In the genomic region with DNA sequence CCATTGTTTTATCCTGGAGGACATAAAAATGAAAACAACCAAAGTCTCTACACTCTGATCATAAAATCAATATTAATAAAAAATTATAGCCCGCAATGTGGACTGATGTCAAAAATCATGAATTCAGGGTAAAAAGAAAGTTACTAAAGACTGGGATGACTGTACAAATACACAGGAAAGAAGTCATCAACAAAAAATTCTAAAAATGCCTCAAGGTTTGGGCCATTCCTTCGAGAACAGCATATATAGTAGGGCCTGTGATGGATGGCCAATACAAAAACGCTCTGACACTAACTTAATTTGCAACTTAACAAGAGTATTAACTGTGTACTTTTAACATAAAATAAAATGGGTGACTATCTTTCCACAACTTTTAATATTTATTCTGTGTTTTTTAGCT, we compare ENCODE assay signal across 1 cellular context.
TF ChIP-seq lines count a peak whose summit lies in the region.

No MANE protein-coding gene starts in this region.

TF ChIP-seq in WTC11, 78 proteins besides CTCF, POLR2A, EP300 and RAD21 (continued from another document):
- TF ChIP-seq, protein P1, sequence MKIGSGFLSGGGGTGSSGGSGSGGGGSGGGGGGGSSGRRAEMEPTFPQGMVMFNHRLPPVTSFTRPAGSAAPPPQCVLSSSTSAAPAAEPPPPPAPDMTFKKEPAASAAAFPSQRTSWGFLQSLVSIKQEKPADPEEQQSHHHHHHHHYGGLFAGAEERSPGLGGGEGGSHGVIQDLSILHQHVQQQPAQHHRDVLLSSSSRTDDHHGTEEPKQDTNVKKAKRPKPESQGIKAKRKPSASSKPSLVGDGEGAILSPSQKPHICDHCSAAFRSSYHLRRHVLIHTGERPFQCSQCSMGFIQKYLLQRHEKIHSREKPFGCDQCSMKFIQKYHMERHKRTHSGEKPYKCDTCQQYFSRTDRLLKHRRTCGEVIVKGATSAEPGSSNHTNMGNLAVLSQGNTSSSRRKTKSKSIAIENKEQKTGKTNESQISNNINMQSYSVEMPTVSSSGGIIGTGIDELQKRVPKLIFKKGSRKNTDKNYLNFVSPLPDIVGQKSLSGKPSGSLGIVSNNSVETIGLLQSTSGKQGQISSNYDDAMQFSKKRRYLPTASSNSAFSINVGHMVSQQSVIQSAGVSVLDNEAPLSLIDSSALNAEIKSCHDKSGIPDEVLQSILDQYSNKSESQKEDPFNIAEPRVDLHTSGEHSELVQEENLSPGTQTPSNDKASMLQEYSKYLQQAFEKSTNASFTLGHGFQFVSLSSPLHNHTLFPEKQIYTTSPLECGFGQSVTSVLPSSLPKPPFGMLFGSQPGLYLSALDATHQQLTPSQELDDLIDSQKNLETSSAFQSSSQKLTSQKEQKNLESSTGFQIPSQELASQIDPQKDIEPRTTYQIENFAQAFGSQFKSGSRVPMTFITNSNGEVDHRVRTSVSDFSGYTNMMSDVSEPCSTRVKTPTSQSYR (CRISPR knock-in tag; IDR thresholded peaks at IDR 0.05), result no peak
- TF ChIP-seq ZNF396 (CRISPR knock-in tag; IDR thresholded peaks at IDR 0.05; ENCODE audit: borderline replicate concordance), result no peak
- TF ChIP-seq, protein P2, sequence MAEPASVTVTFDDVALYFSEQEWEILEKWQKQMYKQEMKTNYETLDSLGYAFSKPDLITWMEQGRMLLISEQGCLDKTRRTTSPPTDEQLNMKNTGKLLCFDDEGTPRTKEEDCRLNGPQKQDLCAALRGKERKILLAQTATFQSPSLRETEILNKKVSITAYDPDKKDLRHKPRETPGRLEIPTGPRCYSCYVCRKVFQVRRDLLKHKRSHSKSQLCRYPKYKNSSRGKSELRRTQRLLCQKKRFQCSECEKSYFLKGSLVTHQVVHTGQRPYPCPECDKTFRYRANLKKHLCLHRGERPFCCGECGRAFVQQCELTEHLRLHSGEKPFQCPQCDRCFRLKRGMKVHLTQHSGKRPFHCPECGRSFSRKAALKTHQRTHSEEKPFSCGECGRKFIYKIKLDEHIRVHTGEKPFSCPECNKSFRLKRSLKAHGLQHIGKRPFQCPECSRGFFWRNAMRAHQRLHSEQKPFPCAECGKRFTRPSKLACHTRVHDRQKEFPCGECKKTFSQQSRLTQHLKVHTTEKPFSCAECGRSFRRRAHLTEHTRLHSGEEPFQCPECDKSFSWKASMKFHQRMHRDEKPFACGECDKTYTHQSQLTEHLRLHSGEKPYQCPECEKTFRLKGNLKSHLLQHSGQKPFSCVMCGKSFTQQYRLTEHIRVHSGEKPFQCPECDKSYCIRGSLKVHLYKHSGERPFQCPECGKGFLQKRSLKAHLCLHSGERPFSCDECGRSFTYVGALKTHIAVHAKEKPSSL (CRISPR knock-in tag; conservative IDR thresholded peaks at IDR 0.05), result no peak
